Comparison of ENCODE assay signal across 16 cellular contexts in genomic region chr4:156953951-156954350, GRCh38. TPM values are rescaled to one million over a fixed set of nuclear protein-coding genes. Genes with fewer than 3 reads are reported as not detected.
"Had no signal": no experiment of that assay in that cellular context is flagged by ENCODE, and none has a peak within 500 bp of the region (broad histone marks: within the 10 kb centered on the region; RNA-seq: fewer than 3 reads in every experiment).

No MANE protein-coding gene starts in this region.

- H3K27ac Mint-ChIP-seq: activated naive CD4-positive, alpha-beta T cell treated with anti-CD3 and anti-CD28 coated beads for 36 hours; activated naive CD8-positive, alpha-beta T cell treated with anti-CD3 and anti-CD28 coated beads, Interleukin-2, amount 50 U/mL, for 24 hours; activated T-helper 17 cell treated with anti-CD3 and anti-CD28 coated beads, Interleukin-2, amount 50 U/mL, for 72 hours; naive thymus-derived CD8-positive, alpha-beta T cell; stimulated activated naive CD8-positive, alpha-beta T cell treated with anti-CD3 and anti-CD28 coated beads, Interleukin-15, Interleukin-2, amounts not matched to agents 100 ng/mL and 50 ng/mL, for 24 hours; T-cell had no signal

- H3K4me3 ChIP-seq: lung, prostate gland, smooth muscle cell had no signal

- H3K27me3 Mint-ChIP-seq: activated naive CD8-positive, alpha-beta T cell treated with anti-CD3 and anti-CD28 coated beads, Interleukin-2, amount 50 U/mL, for 24 hours; activated T-helper 17 cell treated with anti-CD3 and anti-CD28 coated beads, Interleukin-2, amount 50 U/mL, for 72 hours; stimulated activated naive CD8-positive, alpha-beta T cell treated with anti-CD3 and anti-CD28 coated beads, Interleukin-15, Interleukin-2, amounts not matched to agents 100 ng/mL and 50 ng/mL, for 24 hours; T-cell had no signal

- H3K36me3 ChIP-seq: prostate gland had no signal

- H3K36me3 Mint-ChIP-seq: naive thymus-derived CD8-positive, alpha-beta T cell; T-cell had no signal

- H3K27ac ChIP-seq: prostate gland had no signal

- H3K4me1 ChIP-seq: prostate gland had no signal

- H3K4me1 Mint-ChIP-seq: activated naive CD8-positive, alpha-beta T cell treated with anti-CD3 and anti-CD28 coated beads, Interleukin-2, amount 50 U/mL, for 24 hours; activated T-helper 17 cell treated with anti-CD3 and anti-CD28 coated beads, Interleukin-2, amount 50 U/mL, for 72 hours; T-cell had no signal

- ATAC-seq: activated CD4-positive, CD25-positive, alpha-beta regulatory T cell treated with anti-CD3 and anti-CD28 coated beads, Interleukin-2, amount 50 U/mL, for 24 hours; activated naive CD8-positive, alpha-beta T cell treated with anti-CD3 and anti-CD28 coated beads, Interleukin-2, amount 50 U/mL, for 24 hours; activated T-helper 17 cell treated with anti-CD3 and anti-CD28 coated beads, Interleukin-2, amount 50 U/mL, for 72 hours; naive thymus-derived CD8-positive, alpha-beta T cell; T-cell had no signal

- H3K4me3 Mint-ChIP-seq: activated naive CD4-positive, alpha-beta T cell treated with anti-CD3 and anti-CD28 coated beads for 36 hours; activated naive CD8-positive, alpha-beta T cell treated with anti-CD3 and anti-CD28 coated beads, Interleukin-2, amount 50 U/mL, for 24 hours; activated T-helper 17 cell treated with anti-CD3 and anti-CD28 coated beads, Interleukin-2, amount 50 U/mL, for 72 hours; naive thymus-derived CD8-positive, alpha-beta T cell; stimulated activated naive CD8-positive, alpha-beta T cell treated with anti-CD3 and anti-CD28 coated beads, Interleukin-15, Interleukin-2, amounts not matched to agents 100 ng/mL and 50 ng/mL, for 24 hours; T-cell had no signal

- DNase-seq: activated CD4-positive, alpha-beta T cell treated with anti-CD3 and anti-CD28 coated beads, Interleukin-2, amount 50 U/mL, for 1 hour; activated naive CD4-positive, alpha-beta T cell treated with anti-CD3 and anti-CD28 coated beads for 36 hours; activated naive CD8-positive, alpha-beta T cell treated with anti-CD3 and anti-CD28 coated beads, Interleukin-2, amount 50 U/mL, for 24 hours; activated T-cell treated with anti-CD3 and anti-CD28 coated beads for 4 hours; erythroblast; naive thymus-derived CD8-positive, alpha-beta T cell; nucleus accumbens; T-cell; T1000 had no signal

RNA-seq across cellular contexts. Expression of gene PDGFC, which starts 17.6 kb away (rescaled TPM):
- total RNA-seq: activated CD8-positive, alpha-beta memory T cell treated with anti-CD3 and anti-CD28 coated beads for 36 hours; activated naive CD4-positive, alpha-beta T cell treated with anti-CD3 and anti-CD28 coated beads for 36 hours; activated T-helper 17 cell treated with anti-CD3 and anti-CD28 coated beads, Interleukin-2, amount 50 U/mL, for 72 hours; naive thymus-derived CD8-positive, alpha-beta T cell had no signal
